ENCODE assay signal across 1 cellular context in the genomic region with DNA sequence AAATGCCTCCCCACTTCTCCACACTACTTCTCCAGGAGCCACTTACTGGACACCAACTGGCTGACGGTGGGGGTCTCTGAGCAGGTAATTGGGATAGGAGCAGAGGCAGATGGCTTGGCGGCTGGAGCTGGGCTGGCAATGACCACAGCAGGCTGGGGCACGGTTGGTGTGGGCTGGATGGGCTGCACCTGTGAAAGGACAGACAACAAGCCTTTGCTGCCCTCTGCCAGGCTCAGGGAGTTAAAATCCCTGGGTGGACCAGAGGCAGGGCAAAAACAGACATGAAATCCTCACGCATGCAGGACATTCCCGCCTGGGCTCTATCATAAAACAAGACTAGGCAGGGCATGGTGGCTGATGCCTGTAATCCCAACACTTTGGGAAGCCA.
TF ChIP-seq lines count a peak whose summit lies in the region.

No MANE protein-coding gene starts in this region.

TF ChIP-seq in GM12878, 131 proteins besides CTCF, POLR2A, EP300 and RAD21:
- TF ChIP-seq NRF1 (conservative IDR thresholded peaks at IDR 0.05; ENCODE audit: low read depth, low read length), result no peak
- no peak for TF ChIP-seq TCF7 (IDR thresholded peaks at IDR 0.05; ENCODE audit: borderline replicate concordance)
- TF ChIP-seq, protein P1, sequence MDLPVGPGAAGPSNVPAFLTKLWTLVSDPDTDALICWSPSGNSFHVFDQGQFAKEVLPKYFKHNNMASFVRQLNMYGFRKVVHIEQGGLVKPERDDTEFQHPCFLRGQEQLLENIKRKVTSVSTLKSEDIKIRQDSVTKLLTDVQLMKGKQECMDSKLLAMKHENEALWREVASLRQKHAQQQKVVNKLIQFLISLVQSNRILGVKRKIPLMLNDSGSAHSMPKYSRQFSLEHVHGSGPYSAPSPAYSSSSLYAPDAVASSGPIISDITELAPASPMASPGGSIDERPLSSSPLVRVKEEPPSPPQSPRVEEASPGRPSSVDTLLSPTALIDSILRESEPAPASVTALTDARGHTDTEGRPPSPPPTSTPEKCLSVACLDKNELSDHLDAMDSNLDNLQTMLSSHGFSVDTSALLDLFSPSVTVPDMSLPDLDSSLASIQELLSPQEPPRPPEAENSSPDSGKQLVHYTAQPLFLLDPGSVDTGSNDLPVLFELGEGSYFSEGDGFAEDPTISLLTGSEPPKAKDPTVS (IDR thresholded peaks at IDR 0.05; ENCODE audit: low read depth, low read length), result no peak
- TF ChIP-seq, protein P2, sequence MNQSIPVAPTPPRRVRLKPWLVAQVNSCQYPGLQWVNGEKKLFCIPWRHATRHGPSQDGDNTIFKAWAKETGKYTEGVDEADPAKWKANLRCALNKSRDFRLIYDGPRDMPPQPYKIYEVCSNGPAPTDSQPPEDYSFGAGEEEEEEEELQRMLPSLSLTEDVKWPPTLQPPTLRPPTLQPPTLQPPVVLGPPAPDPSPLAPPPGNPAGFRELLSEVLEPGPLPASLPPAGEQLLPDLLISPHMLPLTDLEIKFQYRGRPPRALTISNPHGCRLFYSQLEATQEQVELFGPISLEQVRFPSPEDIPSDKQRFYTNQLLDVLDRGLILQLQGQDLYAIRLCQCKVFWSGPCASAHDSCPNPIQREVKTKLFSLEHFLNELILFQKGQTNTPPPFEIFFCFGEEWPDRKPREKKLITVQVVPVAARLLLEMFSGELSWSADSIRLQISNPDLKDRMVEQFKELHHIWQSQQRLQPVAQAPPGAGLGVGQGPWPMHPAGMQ (IDR thresholded peaks at IDR 0.05; ENCODE audit: borderline replicate concordance), result no peak
- TF ChIP-seq KAT2A (conservative IDR thresholded peaks at IDR 0.05; ENCODE audit: control insufficient read depth, low read depth, low read length), result no peak
- TF ChIP-seq, protein P3, sequence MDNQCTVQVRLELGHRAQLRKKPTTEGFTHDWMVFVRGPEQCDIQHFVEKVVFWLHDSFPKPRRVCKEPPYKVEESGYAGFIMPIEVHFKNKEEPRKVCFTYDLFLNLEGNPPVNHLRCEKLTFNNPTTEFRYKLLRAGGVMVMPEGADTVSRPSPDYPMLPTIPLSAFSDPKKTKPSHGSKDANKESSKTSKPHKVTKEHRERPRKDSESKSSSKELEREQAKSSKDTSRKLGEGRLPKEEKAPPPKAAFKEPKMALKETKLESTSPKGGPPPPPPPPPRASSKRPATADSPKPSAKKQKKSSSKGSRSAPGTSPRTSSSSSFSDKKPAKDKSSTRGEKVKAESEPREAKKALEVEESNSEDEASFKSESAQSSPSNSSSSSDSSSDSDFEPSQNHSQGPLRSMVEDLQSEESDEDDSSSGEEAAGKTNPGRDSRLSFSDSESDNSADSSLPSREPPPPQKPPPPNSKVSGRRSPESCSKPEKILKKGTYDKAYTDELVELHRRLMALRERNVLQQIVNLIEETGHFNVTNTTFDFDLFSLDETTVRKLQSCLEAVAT (IDR thresholded peaks at IDR 0.05), result no peak
- no peak for TF ChIP-seq PAX5 (IDR thresholded peaks at IDR 0.05; ENCODE audit: borderline replicate concordance, low read depth, low read length)
- TF ChIP-seq, protein P4, sequence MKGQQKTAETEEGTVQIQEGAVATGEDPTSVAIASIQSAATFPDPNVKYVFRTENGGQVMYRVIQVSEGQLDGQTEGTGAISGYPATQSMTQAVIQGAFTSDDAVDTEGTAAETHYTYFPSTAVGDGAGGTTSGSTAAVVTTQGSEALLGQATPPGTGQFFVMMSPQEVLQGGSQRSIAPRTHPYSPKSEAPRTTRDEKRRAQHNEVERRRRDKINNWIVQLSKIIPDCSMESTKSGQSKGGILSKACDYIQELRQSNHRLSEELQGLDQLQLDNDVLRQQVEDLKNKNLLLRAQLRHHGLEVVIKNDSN (IDR thresholded peaks at IDR 0.05; ENCODE audit: borderline replicate concordance, extremely low read length, insufficient read depth, low read depth, low read length), result no peak
- TF ChIP-seq SMAD1 (IDR thresholded peaks at IDR 0.05; ENCODE audit: low read depth, partially characterized antibody), result no peak
- TF ChIP-seq, protein P5, sequence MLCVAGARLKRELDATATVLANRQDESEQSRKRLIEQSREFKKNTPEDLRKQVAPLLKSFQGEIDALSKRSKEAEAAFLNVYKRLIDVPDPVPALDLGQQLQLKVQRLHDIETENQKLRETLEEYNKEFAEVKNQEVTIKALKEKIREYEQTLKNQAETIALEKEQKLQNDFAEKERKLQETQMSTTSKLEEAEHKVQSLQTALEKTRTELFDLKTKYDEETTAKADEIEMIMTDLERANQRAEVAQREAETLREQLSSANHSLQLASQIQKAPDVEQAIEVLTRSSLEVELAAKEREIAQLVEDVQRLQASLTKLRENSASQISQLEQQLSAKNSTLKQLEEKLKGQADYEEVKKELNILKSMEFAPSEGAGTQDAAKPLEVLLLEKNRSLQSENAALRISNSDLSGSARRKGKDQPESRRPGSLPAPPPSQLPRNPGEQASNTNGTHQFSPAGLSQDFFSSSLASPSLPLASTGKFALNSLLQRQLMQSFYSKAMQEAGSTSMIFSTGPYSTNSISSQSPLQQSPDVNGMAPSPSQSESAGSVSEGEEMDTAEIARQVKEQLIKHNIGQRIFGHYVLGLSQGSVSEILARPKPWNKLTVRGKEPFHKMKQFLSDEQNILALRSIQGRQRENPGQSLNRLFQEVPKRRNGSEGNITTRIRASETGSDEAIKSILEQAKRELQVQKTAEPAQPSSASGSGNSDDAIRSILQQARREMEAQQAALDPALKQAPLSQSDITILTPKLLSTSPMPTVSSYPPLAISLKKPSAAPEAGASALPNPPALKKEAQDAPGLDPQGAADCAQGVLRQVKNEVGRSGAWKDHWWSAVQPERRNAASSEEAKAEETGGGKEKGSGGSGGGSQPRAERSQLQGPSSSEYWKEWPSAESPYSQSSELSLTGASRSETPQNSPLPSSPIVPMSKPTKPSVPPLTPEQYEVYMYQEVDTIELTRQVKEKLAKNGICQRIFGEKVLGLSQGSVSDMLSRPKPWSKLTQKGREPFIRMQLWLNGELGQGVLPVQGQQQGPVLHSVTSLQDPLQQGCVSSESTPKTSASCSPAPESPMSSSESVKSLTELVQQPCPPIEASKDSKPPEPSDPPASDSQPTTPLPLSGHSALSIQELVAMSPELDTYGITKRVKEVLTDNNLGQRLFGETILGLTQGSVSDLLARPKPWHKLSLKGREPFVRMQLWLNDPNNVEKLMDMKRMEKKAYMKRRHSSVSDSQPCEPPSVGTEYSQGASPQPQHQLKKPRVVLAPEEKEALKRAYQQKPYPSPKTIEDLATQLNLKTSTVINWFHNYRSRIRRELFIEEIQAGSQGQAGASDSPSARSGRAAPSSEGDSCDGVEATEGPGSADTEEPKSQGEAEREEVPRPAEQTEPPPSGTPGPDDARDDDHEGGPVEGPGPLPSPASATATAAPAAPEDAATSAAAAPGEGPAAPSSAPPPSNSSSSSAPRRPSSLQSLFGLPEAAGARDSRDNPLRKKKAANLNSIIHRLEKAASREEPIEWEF (IDR thresholded peaks at IDR 0.05; ENCODE audit: insufficient replicate concordance, low read depth, low read length), result no peak
- no peak for TF ChIP-seq RAD51 (IDR thresholded peaks at IDR 0.05)
- TF ChIP-seq ZNF207 (IDR thresholded peaks at IDR 0.05; ENCODE audit: borderline replicate concordance), result no peak
- no peak for TF ChIP-seq NR2C2 (IDR thresholded peaks at IDR 0.05; ENCODE audit: borderline replicate concordance, control insufficient read depth, insufficient read length, low read depth)
- no peak for TF ChIP-seq SMARCA5 (IDR thresholded peaks at IDR 0.05)
- TF ChIP-seq, protein P6, sequence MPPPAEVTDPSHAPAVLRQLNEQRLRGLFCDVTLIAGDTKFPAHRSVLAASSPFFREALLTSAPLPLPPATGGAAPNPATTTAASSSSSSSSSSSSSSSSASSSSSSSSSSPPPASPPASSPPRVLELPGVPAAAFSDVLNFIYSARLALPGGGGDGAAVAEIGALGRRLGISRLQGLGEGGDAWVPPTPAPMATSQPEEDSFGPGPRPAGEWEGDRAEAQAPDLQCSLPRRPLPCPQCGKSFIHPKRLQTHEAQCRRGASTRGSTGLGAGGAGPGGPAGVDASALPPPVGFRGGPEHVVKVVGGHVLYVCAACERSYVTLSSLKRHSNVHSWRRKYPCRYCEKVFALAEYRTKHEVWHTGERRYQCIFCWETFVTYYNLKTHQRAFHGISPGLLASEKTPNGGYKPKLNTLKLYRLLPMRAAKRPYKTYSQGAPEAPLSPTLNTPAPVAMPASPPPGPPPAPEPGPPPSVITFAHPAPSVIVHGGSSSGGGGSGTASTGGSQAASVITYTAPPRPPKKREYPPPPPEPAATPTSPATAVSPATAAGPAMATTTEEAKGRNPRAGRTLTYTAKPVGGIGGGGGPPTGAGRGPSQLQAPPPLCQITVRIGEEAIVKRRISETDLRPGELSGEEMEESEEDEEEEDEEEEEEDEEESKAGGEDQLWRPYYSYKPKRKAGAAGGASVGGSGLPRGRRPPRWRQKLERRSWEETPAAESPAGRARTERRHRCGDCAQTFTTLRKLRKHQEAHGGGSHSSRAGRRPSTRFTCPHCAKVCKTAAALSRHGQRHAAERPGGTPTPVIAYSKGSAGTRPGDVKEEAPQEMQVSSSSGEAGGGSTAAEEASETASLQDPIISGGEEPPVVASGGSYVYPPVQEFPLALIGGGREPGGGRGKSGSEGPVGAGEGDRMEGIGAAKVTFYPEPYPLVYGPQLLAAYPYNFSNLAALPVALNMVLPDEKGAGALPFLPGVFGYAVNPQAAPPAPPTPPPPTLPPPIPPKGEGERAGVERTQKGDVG (CRISPR knock-in tag; IDR thresholded peaks at IDR 0.05), result no peak
- TF ChIP-seq MEF2B (IDR thresholded peaks at IDR 0.05; ENCODE audit: partially characterized antibody, poor library complexity, severe bottlenecking), result no peak
